Comparison of ENCODE assay signal across 8 cellular contexts in the genomic region with DNA sequence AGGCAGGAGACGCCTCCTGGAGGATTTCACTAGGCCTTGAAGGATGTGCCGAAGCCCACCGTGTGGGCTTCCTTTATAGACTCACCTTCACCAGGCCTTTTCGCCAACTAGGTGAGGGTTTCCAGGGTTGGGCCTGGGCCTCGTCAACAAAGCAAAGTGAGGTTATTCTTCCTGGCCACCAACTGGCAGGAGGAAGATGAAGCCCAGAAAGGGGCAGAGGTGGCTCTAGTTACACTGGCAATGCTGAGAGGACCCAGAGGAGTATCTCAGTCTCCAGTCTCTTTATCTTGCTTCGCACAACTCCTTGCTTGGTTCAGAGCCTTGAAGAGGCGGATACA. TPM values are rescaled to one million over a fixed set of nuclear protein-coding genes. Genes with fewer than 3 reads are reported as not detected.
A peak's percentile ranks its signal among the peaks of the same experiment; 100 is the strongest.
DNase-seq lines count a peak whose midpoint lies in the region; ATAC-seq and TF ChIP-seq lines count a peak whose summit lies in the region.

No MANE protein-coding gene starts in this region.

- no peak for DNase-seq in activated naive CD4-positive, alpha-beta T cell treated with Interleukin-2 at 50 U/mL for 16 hours
- DNase-seq in mesendoderm, result no peak
- DNase-seq in tibial nerve (ENCODE audit: low spot score in 2 of 2), result no peak
- no peak for DNase-seq in NCI-H2081 (lab: John Stamatoyannopoulos, UW)
- no peak for DNase-seq in stimulated activated CD4-positive, alpha-beta T cell treated with anti-CD3 and anti-CD28 coated beads, Interleukin-4, amount 100 ng/mL, for 4 hours

- no peaks in the 10 kb centered on the region for H3K27me3 ChIP-seq in mesendoderm (ENCODE audit: insufficient read depth, low read length, poor library complexity)
- no peaks in the 10 kb centered on the region for H3K27me3 ChIP-seq in tibial nerve

- no peak overlapping the region for H4K8ac ChIP-seq in mesendoderm (ENCODE audit: low read depth, low read length)

- no peak overlapping the region for H3K18ac ChIP-seq in mesendoderm (ENCODE audit: low read length)

- H3K27ac ChIP-seq in angular gyrus (ENCODE audit: low read depth, low read length) (peak overlapping the region; percentile 78), mesendoderm (ENCODE audit: low read depth, low read length) (no peak overlapping the region), tibial nerve (peak overlapping the region; percentile 54 to 96 (median 93))

- H3K4me1 ChIP-seq in mesendoderm (ENCODE audit: control insufficient read depth, low read depth, low read length), result no peaks in the 10 kb centered on the region
- peaks cover 0 to 20% (median 16%) of the 10 kb centered on the region in 4 donors for H3K4me1 ChIP-seq in tibial nerve

- H2BK120ac ChIP-seq in mesendoderm (ENCODE audit: low read depth, low read length), result no peak overlapping the region

- H3K4me1 Mint-ChIP-seq in activated naive CD4-positive, alpha-beta T cell treated with anti-CD3 and anti-CD28 coated beads, Interleukin-2, amount 50 U/mL, for 24 hours, result peaks cover 40% of the 10 kb centered on the region

- TF ChIP-seq CTCF in tibial nerve (IDR thresholded peaks at IDR 0.05), result no peak

- H3K4me3 Mint-ChIP-seq in activated naive CD4-positive, alpha-beta T cell treated with anti-CD3 and anti-CD28 coated beads, Interleukin-2, amount 50 U/mL, for 24 hours, result peak overlapping the region; percentile 71

- no peak overlapping the region for H2BK5ac ChIP-seq in mesendoderm (ENCODE audit: low read length)

- H3K36me3 Mint-ChIP-seq in activated naive CD4-positive, alpha-beta T cell treated with anti-CD3 and anti-CD28 coated beads, Interleukin-2, amount 50 U/mL, for 24 hours, result peaks cover 3% of the 10 kb centered on the region

- peak overlapping the region; percentile 23 for H3K27ac Mint-ChIP-seq in activated naive CD4-positive, alpha-beta T cell treated with anti-CD3 and anti-CD28 coated beads, Interleukin-2, amount 50 U/mL, for 24 hours

- no peak overlapping the region for H3K23ac ChIP-seq in mesendoderm (ENCODE audit: low read length)

- no peaks in the 10 kb centered on the region for H3K9me3 Mint-ChIP-seq in activated naive CD4-positive, alpha-beta T cell treated with anti-CD3 and anti-CD28 coated beads, Interleukin-2, amount 50 U/mL, for 24 hours

- WGBS in mesendoderm (ENCODE audit: extremely low coverage, insufficient coverage, low lambda C conversion rate), result no CpG with 5 or more reads among the region's 7 CpGs
- 50 to 61% methylated on average over 7 of the region's 7 CpGs for WGBS in tibial nerve, 2 donors

- ATAC-seq in HG02588 (IDR thresholded peaks at IDR 0.05; ENCODE audit: unreplicated experiment), result no peak

- no peak overlapping the region for H3K4me2 ChIP-seq in mesendoderm (ENCODE audit: low read length)

- no peaks in the 10 kb centered on the region for H3K9me3 ChIP-seq in tibial nerve

- H3K79me2 ChIP-seq in mesendoderm (ENCODE audit: control insufficient read depth, insufficient read depth, low read length), result peaks cover 2% of the 10 kb centered on the region

- H3K36me3 ChIP-seq in mesendoderm (ENCODE audit: control insufficient read depth, insufficient read depth, low read length) (no peaks in the 10 kb centered on the region), tibial nerve (no peaks in the 10 kb centered on the region)

- H3K56ac ChIP-seq in mesendoderm (ENCODE audit: low read length), result peak overlapping the region; percentile 59

- no peak overlapping the region for H3K4ac ChIP-seq in mesendoderm (ENCODE audit: low read depth, low read length)

- H3K27me3 Mint-ChIP-seq in activated naive CD4-positive, alpha-beta T cell treated with anti-CD3 and anti-CD28 coated beads, Interleukin-2, amount 50 U/mL, for 24 hours, result no peaks in the 10 kb centered on the region

- H2BK15ac ChIP-seq in mesendoderm (replicated peaks; ENCODE audit: low read depth), result no peak overlapping the region

- TF ChIP-seq EP300 in tibial nerve (IDR thresholded peaks at IDR 0.05), result peak in 1 of 2 donors; percentile 29

- peak overlapping the region; percentile 35 for H4K5ac ChIP-seq in mesendoderm (ENCODE audit: low read length)

- H3K79me1 ChIP-seq in mesendoderm (ENCODE audit: low read length), result peaks cover 15% of the 10 kb centered on the region

- H3K9ac ChIP-seq in mesendoderm (ENCODE audit: low read length), result peak overlapping the region; percentile 10

- H3K4me3 ChIP-seq in mesendoderm (ENCODE audit: low read length) (no peak overlapping the region), tibial nerve (peak overlapping the region in 3 of 4 donors; percentile 61 to 88 (median 75))

- no peak for TF ChIP-seq POLR2A in tibial nerve (IDR thresholded peaks at IDR 0.05)

- no peak overlapping the region for H2AK5ac ChIP-seq in mesendoderm (ENCODE audit: low read length)

RNA-seq across cellular contexts. Expression of gene RELT, which starts 0.4 kb away (rescaled TPM):
- polyA plus RNA-seq in mesendoderm (2013, experiment 1 of 2), result 2.8 TPM
- 3.0 TPM for polyA plus RNA-seq in mesendoderm (2013, experiment 2 of 2)
- total RNA-seq in tibial nerve, result 1 to 10 TPM; 2.4 to 6.0 (median 2.5) TPM
